12 cellular contexts compared by ENCODE assay signal in the genomic region with DNA sequence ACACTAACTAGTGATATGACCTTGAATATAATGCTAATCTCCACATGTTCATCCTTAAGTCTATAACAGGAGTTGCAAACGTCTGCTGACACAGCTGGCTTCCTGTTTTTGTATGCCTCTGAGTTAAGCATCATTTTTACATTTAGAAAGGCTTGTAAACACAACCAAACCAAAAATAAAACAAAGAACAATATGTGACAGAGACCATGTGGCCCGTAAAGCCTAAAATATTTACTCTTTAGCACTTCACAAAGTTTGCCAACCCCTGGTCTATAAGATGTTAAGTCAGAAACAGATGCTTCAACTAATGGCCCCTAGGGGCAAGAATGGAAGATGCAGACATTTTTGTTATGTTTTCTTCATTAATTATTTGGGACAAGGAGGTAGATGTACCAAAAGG.
DNase-seq lines count a peak whose midpoint lies in the region; ATAC-seq and TF ChIP-seq lines count a peak whose summit lies in the region.
"Had no signal": no experiment of that assay in that cellular context is flagged by ENCODE, and none has a peak within 500 bp of the region (broad histone marks: within the 10 kb centered on the region; RNA-seq: fewer than 3 reads in every experiment).

No MANE protein-coding gene starts in this region.

- H3K36me3 ChIP-seq in cardiac muscle cell (no peaks in the 10 kb centered on the region), right atrium auricular region (no peaks in the 10 kb centered on the region), OCI-LY1 (ENCODE audit: insufficient read depth, low read length) (peaks cover 5% of the 10 kb centered on the region), thoracic aorta (no peaks in the 10 kb centered on the region)

- no peaks in the 10 kb centered on the region for H4K20me1 ChIP-seq in OCI-LY1 (ENCODE audit: insufficient read depth, low read length)

- ATAC-seq in thoracic aorta (ENCODE audit: insufficient number of reproducible peaks, low FRiP score, low read depth) (no peak), GM18909 (IDR thresholded peaks at IDR 0.05; ENCODE audit: poor library complexity, unreplicated experiment) (no peak), GM19351 (IDR thresholded peaks at IDR 0.05; ENCODE audit: unreplicated experiment) (no peak), GM19023 (IDR thresholded peaks at IDR 0.05; ENCODE audit: unreplicated experiment) (no peak)

- no peak overlapping the region for H2AFZ ChIP-seq in OCI-LY1 (ENCODE audit: low read length)

- H3K4me3 ChIP-seq in cardiac muscle cell, result no peak overlapping the region
- no peak overlapping the region for H3K4me3 ChIP-seq in right atrium auricular region
- H3K4me3 ChIP-seq in OCI-LY1 (ENCODE audit: low read depth, low read length, poor library complexity, severe bottlenecking), result no peak overlapping the region
- H3K4me3 ChIP-seq in epithelial cell of proximal tubule (ENCODE audit: low read depth, low read length), result no peak overlapping the region
- no peak overlapping the region for H3K4me3 ChIP-seq in thoracic aorta

- H3K9ac ChIP-seq in OCI-LY1 (ENCODE audit: low read length), result no peak overlapping the region

- H3K9me2 ChIP-seq in OCI-LY1 (ENCODE audit: low read depth, low read length), result no peaks in the 10 kb centered on the region

- no peaks in the 10 kb centered on the region for H3F3A ChIP-seq in OCI-LY1 (ENCODE audit: insufficient read depth, low read length)

- H3K9me3 ChIP-seq in cardiac muscle cell (ENCODE audit: low read depth), result no peaks in the 10 kb centered on the region
- H3K9me3 ChIP-seq in right atrium auricular region, result no peaks in the 10 kb centered on the region
- no peaks in the 10 kb centered on the region for H3K9me3 ChIP-seq in OCI-LY1 (ENCODE audit: low read length)
- H3K9me3 ChIP-seq in thoracic aorta, result no peaks in the 10 kb centered on the region

- H3K4me2 ChIP-seq in OCI-LY1 (ENCODE audit: low read length), result peak overlapping the region; percentile 35

- no peak overlapping the region for H3K27ac ChIP-seq in cardiac muscle cell
- no peak overlapping the region for H3K27ac ChIP-seq in right atrium auricular region
- H3K27ac ChIP-seq in OCI-LY1 (ENCODE audit: low read depth, low read length, poor library complexity, severe bottlenecking), result peak overlapping the region; percentile 43
- H3K27ac ChIP-seq in thoracic aorta, result no peak overlapping the region

- H3K4me1 ChIP-seq in cardiac muscle cell (ENCODE audit: low read depth), result peaks cover 16% of the 10 kb centered on the region
- peaks cover 0 to 7% of the 10 kb centered on the region in 2 donors for H3K4me1 ChIP-seq in right atrium auricular region
- peaks cover 15% of the 10 kb centered on the region for H3K4me1 ChIP-seq in OCI-LY1 (ENCODE audit: insufficient read depth, low read length, severe bottlenecking)
- H3K4me1 ChIP-seq in thoracic aorta (ENCODE audit: control insufficient read depth in 1 of 2, low read depth in 2 of 2), result peaks cover 0 to 13% of the 10 kb centered on the region in 2 donors

- no peaks in the 10 kb centered on the region for H3K27me3 ChIP-seq in cardiac muscle cell
- H3K27me3 ChIP-seq in right atrium auricular region, result no peaks in the 10 kb centered on the region
- H3K27me3 ChIP-seq in OCI-LY1 (ENCODE audit: insufficient read depth, low read length), result no peaks in the 10 kb centered on the region
- no peaks in the 10 kb centered on the region for H3K27me3 ChIP-seq in thoracic aorta (replicated peaks; ENCODE audit: insufficient read depth)

- DNase-seq in cardiac muscle cell (ENCODE audit: low read depth in 1 of 2, low spot score in 1 of 2), result peak in 1 of 2 donors; percentile 11
- DNase-seq in right atrium auricular region (ENCODE audit: low spot score), result no peak
- DNase-seq in epithelial cell of proximal tubule (ENCODE audit: low read depth), result no peak
- no peak for DNase-seq in thoracic aorta (ENCODE audit: low spot score)
- DNase-seq: activated CD8-positive, alpha-beta memory T cell treated with anti-CD3 and anti-CD28 coated beads for 24 hours; hippocampal formation; NCI-H1048; SIG-M5 had no signal

- TF ChIP-seq CTCF in cardiac muscle cell (IDR thresholded peaks at IDR 0.05; ENCODE audit: low read depth, low read length) (peak; percentile 31), right atrium auricular region (IDR thresholded peaks at IDR 0.05) (peak in 1 of 2 donors; percentile 40), OCI-LY1 (IDR thresholded peaks at IDR 0.05; ENCODE audit: low read length) (peak; percentile 29; the same call in 1 of the 2 replicates), epithelial cell of proximal tubule (conservative IDR thresholded peaks at IDR 0.05; ENCODE audit: low read depth, low read length) (peak; percentile 38), thoracic aorta (IDR thresholded peaks at IDR 0.05) (peak; percentile 16)

- H3K79me2 ChIP-seq in OCI-LY1 (ENCODE audit: insufficient read depth, low read length), result no peaks in the 10 kb centered on the region
